ENCODE assay signal across 13 cellular contexts in the genomic region with DNA sequence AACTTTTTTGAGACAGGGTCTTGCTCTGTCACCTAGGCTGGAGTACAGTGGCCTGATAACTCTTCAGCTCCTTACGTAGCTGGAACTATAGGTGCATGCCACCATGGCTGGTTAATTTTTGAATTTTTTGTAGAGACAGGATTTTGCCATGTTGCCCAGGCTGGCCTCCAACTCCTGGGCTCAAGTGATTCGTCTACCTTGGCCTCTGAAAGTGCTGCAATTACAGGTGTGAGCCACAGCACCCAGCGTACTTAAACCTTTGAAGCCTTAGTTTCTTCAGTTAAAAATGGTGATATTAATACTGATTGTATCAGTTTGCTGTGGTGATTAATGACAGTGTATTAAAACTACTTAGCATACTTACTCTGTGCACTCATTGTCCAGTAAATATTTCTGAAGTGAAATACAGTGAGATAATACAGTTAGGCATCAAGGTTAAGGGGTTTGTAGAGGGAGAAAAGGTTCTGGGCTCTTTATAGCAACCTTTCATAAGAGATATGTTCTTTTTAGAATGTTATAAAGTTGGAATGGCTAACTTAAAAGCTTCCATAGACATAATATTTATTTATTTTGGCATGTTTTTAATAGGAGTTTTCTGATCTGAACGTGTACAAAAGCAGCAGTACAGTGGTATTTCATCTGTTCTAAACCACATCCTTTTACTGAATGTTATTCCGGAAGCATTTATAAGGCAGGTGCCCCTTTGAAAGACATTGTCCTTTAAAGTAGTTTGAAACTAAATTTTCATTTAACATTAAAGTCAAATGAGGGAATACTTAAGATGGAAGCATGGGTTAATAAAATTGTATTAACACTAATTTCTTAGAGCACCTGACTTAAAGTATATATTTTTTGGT. TPM values are rescaled to one million over a fixed set of nuclear protein-coding genes. Genes with fewer than 3 reads are reported as not detected.
A peak's percentile ranks its signal among the peaks of the same experiment; 100 is the strongest.
DNase-seq lines count a peak whose midpoint lies in the region; ATAC-seq lines count a peak whose summit lies in the region.
"Had no signal": no experiment of that assay in that cellular context is flagged by ENCODE, and none has a peak within 500 bp of the region (broad histone marks: within the 10 kb centered on the region; RNA-seq: fewer than 3 reads in every experiment).

No MANE protein-coding gene starts in this region.

- peaks cover 0 to 1% of the 10 kb centered on the region in 2 donors for H3K27me3 Mint-ChIP-seq in CD8-positive, alpha-beta memory T cell
- no peaks in the 10 kb centered on the region for H3K27me3 Mint-ChIP-seq in effector memory CD8-positive, alpha-beta T cell

- H3K4me1 ChIP-seq in CD8-positive, alpha-beta memory T cell (ENCODE audit: insufficient read depth, low read length) = peaks cover 65% of the 10 kb centered on the region
- H3K4me1 ChIP-seq: right atrium auricular region had no signal

- CTCF ChIA-PET in CD8-positive, alpha-beta memory T cell (lab: Charles Lee) = interaction anchor here (1.4 to 2.3 kb wide), 4 partner anchors 23 to 133 kb away, joined by 3 to 11 read pairs (median 5); partner anchors contain the start of genes IL20RB, NCK1 and STAG1

- no peak overlapping the region for H3K27ac ChIP-seq in CD8-positive, alpha-beta memory T cell (ENCODE audit: low read depth, low read length)
- H3K27ac ChIP-seq: KMS-11, right atrium auricular region, SK-N-MC had no signal

- H3K27ac Mint-ChIP-seq in CD8-positive, alpha-beta memory T cell = peak overlapping the region; percentile 43 to 94 (median 78)
- H3K27ac Mint-ChIP-seq in effector memory CD8-positive, alpha-beta T cell = peak overlapping the region; percentile 36 to 45

- peak overlapping the region; percentile 35 to 78 (median 71) for H3K4me3 Mint-ChIP-seq in CD8-positive, alpha-beta memory T cell
- H3K4me3 Mint-ChIP-seq in effector memory CD8-positive, alpha-beta T cell = peak overlapping the region; percentile 49 to 61

- H3K36me3 Mint-ChIP-seq in CD8-positive, alpha-beta memory T cell = peaks cover 8 to 15% (median 13%) of the 10 kb centered on the region in 3 donors
- H3K36me3 Mint-ChIP-seq in effector memory CD8-positive, alpha-beta T cell (ENCODE audit: insufficient read depth) = peaks cover 4% of the 10 kb centered on the region

- H3K9me3 ChIP-seq in CD8-positive, alpha-beta memory T cell (ENCODE audit: low read length) = no peaks in the 10 kb centered on the region
- H3K9me3 ChIP-seq: right atrium auricular region had no signal

- H3K27me3 ChIP-seq in CD8-positive, alpha-beta memory T cell (ENCODE audit: insufficient read depth, low read length, poor library complexity, severe bottlenecking) = no peaks in the 10 kb centered on the region
- H3K27me3 ChIP-seq: right atrium auricular region had no signal

- ATAC-seq in GM19452 (IDR thresholded peaks at IDR 0.05; ENCODE audit: unreplicated experiment) = peak; percentile 53
- ATAC-seq in effector memory CD8-positive, alpha-beta T cell (replicated peaks) = peak; percentile 84
- ATAC-seq in esophagus mucosa = no peak
- ATAC-seq in GM21367 (IDR thresholded peaks at IDR 0.05; ENCODE audit: unreplicated experiment) = no peak
- ATAC-seq: HCT116 had no signal

- H3K4me1 Mint-ChIP-seq in CD8-positive, alpha-beta memory T cell = peaks cover 77 to 90% (median 85%) of the 10 kb centered on the region in 3 donors
- peaks cover 50 to 60% of the 10 kb centered on the region in 2 donors for H3K4me1 Mint-ChIP-seq in effector memory CD8-positive, alpha-beta T cell (ENCODE audit: low read depth in 2 of 2)

- H3K36me3 ChIP-seq in CD8-positive, alpha-beta memory T cell (ENCODE audit: insufficient read depth, low read length) = no peaks in the 10 kb centered on the region
- H3K36me3 ChIP-seq: right atrium auricular region had no signal

- POLR2A ChIA-PET in CD8-positive, alpha-beta memory T cell (lab: Charles Lee) = interaction anchor here (0.6 to 2.5 kb wide), 2 partner anchors 23 to 133 kb away, joined by 3 to 13 read pairs; partner anchors contain the start of gene NCK1

- DNase-seq in CD8-positive, alpha-beta memory T cell = peak in 2 of 5 donors; percentile 17 to 37
- DNase-seq in NAMALWA (ENCODE audit: low spot score) (peak; percentile 41), RPMI8226 (no peak), UCSD-AML1 (lab: John Stamatoyannopoulos, UW; ENCODE audit: unreplicated experiment) (no peak)
- no peak for DNase-seq in effector memory CD8-positive, alpha-beta T cell
- DNase-seq: NCI-H2081 had no signal

- H3K4me3 ChIP-seq in CD8-positive, alpha-beta memory T cell (ENCODE audit: low read length) = peak overlapping the region; percentile 47
- H3K4me3 ChIP-seq: right atrium auricular region, SK-N-MC had no signal

- no peaks in the 10 kb centered on the region for H3K9me3 Mint-ChIP-seq in CD8-positive, alpha-beta memory T cell
- no peaks in the 10 kb centered on the region for H3K9me3 Mint-ChIP-seq in effector memory CD8-positive, alpha-beta T cell

RNA-seq across cellular contexts. Expression of gene NCK1, which starts 23.6 kb away (rescaled TPM):
- total RNA-seq in CD8-positive, alpha-beta memory T cell = 10 to 100 TPM; 30.9 to 33.3 TPM
- polyA plus RNA-seq in CD8-positive, alpha-beta memory T cell = 62.9 TPM
- 61.9 TPM for total RNA-seq in esophagus mucosa

Comparison
In these comparisons a context has a peak if more than half of its experiments do, and no peak if none do; other contexts are left out.
1. ATAC-seq: peak in GM19452 (single experiment) and effector memory CD8-positive, alpha-beta T cell (single experiment); none in esophagus mucosa (single experiment) and GM21367 (single experiment).